8 cellular contexts compared by ENCODE assay signal in genomic region chr2:24919977-24920812, GRCh38. TPM values are rescaled to one million over a fixed set of nuclear protein-coding genes. Genes with fewer than 3 reads are reported as not detected.
DNase-seq lines count a peak whose midpoint lies in the region; ATAC-seq and TF ChIP-seq lines count a peak whose summit lies in the region.

Gene ADCY3 (minus strand): TSS chr2:24920237. CDS start chr2:24918987, 1,250 bp downstream.

- DNase-seq in G401 (ENCODE audit: low spot score) (peak; percentile 65), chondrocyte (ENCODE audit: low spot score) (no peak), KBM-7 (no peak)
- DNase-seq in activated CD4-positive, alpha-beta T cell treated with anti-CD3 and anti-CD28 coated beads for 1 hour: peak; percentile 28
- peak; percentile 46 for DNase-seq in stimulated activated CD4-positive, alpha-beta T cell treated with anti-CD3 and anti-CD28 coated beads, Interleukin-2, amount 100 ng/mL, for 4 hours (ENCODE audit: low read depth)

- peaks cover 22% of the 10 kb centered on the region; the same call in 1 of the 2 replicates for H3K36me3 ChIP-seq in KOPT-K1 (ENCODE audit: insufficient read depth, low read length)

- in situ Hi-C loops in G401 (cut with HindIII; ENCODE audit: low sequenced_read_pairs) (no loop called here), KBM-7 (cut with MboI; ENCODE audit: low pct_unique_long_range_greater_than_20kb, low sequenced_read_pairs) (no loop called here)

- peak within 1 kb of the TSS; percentile 80 for H3K4me3 Mint-ChIP-seq in chondrocyte (ENCODE audit: unreplicated experiment)

- no peaks in the 10 kb centered on the region for H3K9me3 Mint-ChIP-seq in chondrocyte (ENCODE audit: low read depth)

- no peaks in the 10 kb centered on the region for H3K9me3 ChIP-seq in KOPT-K1 (ENCODE audit: insufficient read depth, low read length, poor library complexity, severe bottlenecking)

- peaks cover 2% of the 10 kb centered on the region for H3K36me3 Mint-ChIP-seq in chondrocyte (ENCODE audit: low read depth)

- TF ChIP-seq CTCF in chondrocyte (IDR thresholded peaks at IDR 0.05): no peak

- H3K27me3 ChIP-seq in layer of hippocampus (ENCODE audit: control insufficient read depth, insufficient read depth, low read length): no peaks in the 10 kb centered on the region

- peak within 1 kb of the TSS; percentile 67 for H3K27ac Mint-ChIP-seq in chondrocyte (ENCODE audit: unreplicated experiment)

- H3K27me3 Mint-ChIP-seq in chondrocyte (ENCODE audit: low read depth): no peaks in the 10 kb centered on the region

- H3K4me1 Mint-ChIP-seq in chondrocyte (ENCODE audit: low read depth): peaks cover 43% of the 10 kb centered on the region

- peak; percentile 45 for ATAC-seq in GM21576 (IDR thresholded peaks at IDR 0.05; ENCODE audit: unreplicated experiment)

- H3K27ac ChIP-seq in KOPT-K1 (ENCODE audit: low read depth, low read length, poor library complexity, severe bottlenecking) (peak within 1 kb of the TSS; percentile 49), layer of hippocampus (ENCODE audit: low read depth, low read length) (peak within 1 kb of the TSS; percentile 52)

RNA-seq across cellular contexts. Expression of gene ADCY3, which starts in this region (rescaled TPM):
- total RNA-seq in G401 (2014; rRNA removed; shearing (Covaris generic)): 20.4 and 22.3 TPM in 2 replicates
- 57.5 to 69.3 TPM (median 62.6 TPM) in 3 replicates for total RNA-seq in chondrocyte

Comparison
In these comparisons a context has a peak if more than half of its experiments do, and no peak if none do; other contexts are left out.
1. DNase-seq: peak in G401 (single experiment), activated CD4-positive, alpha-beta T cell treated with anti-CD3 and anti-CD28 coated beads for 1 hour (single experiment) and stimulated activated CD4-positive, alpha-beta T cell treated with anti-CD3 and anti-CD28 coated beads, Interleukin-2, amount 100 ng/mL, for 4 hours (single experiment); none in chondrocyte (single experiment) and KBM-7 (single experiment).